Comparison of ENCODE assay signal across 20 cellular contexts in genomic region chr11:110415081-110415480, GRCh38.
"Had no signal": no experiment of that assay in that cellular context is flagged by ENCODE, and none has a peak within 500 bp of the region (broad histone marks: within the 10 kb centered on the region; RNA-seq: fewer than 3 reads in every experiment).

No MANE protein-coding gene starts in this region.

- H3K27ac ChIP-seq: KMS-11, RWPE1 had no signal

- FAIRE-seq: HepG2, K562 had no signal

- H3K9ac ChIP-seq: KMS-11, SK-N-SH had no signal

- H3K4me3 ChIP-seq: K562 had no signal

- H3K9me3 ChIP-seq: SK-N-SH had no signal

- DNase-seq: Kasumi-1, MM.1S, NCI-H1105, NCI-H1436 treated with DMSO at 0.1 percent for 48 hours, NCI-H1694, NCI-H187 treated with DMSO at 0.1 percent for 48 hours, NCI-H2029 treated with DMSO at 0.1 percent for 48 hours, NCI-H2171 treated with DMSO at 0.1 percent for 48 hours, NCI-H345, NCI-H446 treated with DMSO at 0.1 percent for 48 hours, NCI-H510A treated with DMSO at 0.1 percent for 48 hours, NCI-H526, SHP77, SK-N-SH, SW 1271 had no signal

- ATAC-seq: HepG2, K562, Panc1 had no signal
